ENCODE assay signal across 22 cellular contexts in genomic region chr1:151604291-151604690, GRCh38. TPM values are rescaled to one million over a fixed set of nuclear protein-coding genes. Genes with fewer than 3 reads are reported as not detected.
A peak's percentile ranks its signal among the peaks of the same experiment; 100 is the strongest.
DNase-seq lines count a peak whose midpoint lies in the region; ATAC-seq, FAIRE-seq and TF ChIP-seq lines count a peak whose summit lies in the region.
"Had no signal": no experiment of that assay in that cellular context is flagged by ENCODE, and none has a peak within 500 bp of the region (broad histone marks: within the 10 kb centered on the region; RNA-seq: fewer than 3 reads in every experiment).

No MANE protein-coding gene starts in this region.

- no peak for ATAC-seq in HepG2
- ATAC-seq in right lobe of liver = no peak
- no peak for ATAC-seq in gastrocnemius medialis
- no peak for ATAC-seq in pancreas
- ATAC-seq: A549; CD8-positive, alpha-beta T cell had no signal

- TF ChIP-seq CTCF in HepG2 (CRISPR knock-in tag; IDR thresholded peaks at IDR 0.05) = no peak
- no peak for TF ChIP-seq CTCF in right lobe of liver (IDR thresholded peaks at IDR 0.05)
- TF ChIP-seq CTCF in bronchial epithelial cell (IDR thresholded peaks at IDR 0.05; ENCODE audit: insufficient read depth, low read length, severe bottlenecking) = no peak
- TF ChIP-seq CTCF in gastrocnemius medialis (IDR thresholded peaks at IDR 0.05 in 4 of 5, conservative IDR thresholded peaks at IDR 0.05 in 1 of 5) = no peak
- TF ChIP-seq CTCF in esophagus squamous epithelium (IDR thresholded peaks at IDR 0.05) = no peak
- TF ChIP-seq CTCF in pancreas (IDR thresholded peaks at IDR 0.05) = no peak

- no peaks in the 10 kb centered on the region for H3K79me2 ChIP-seq in HepG2 (ENCODE audit: insufficient read depth, low read length)

- CTCF ChIA-PET in HepG2 (lab: Yijun Ruan, JAX; ENCODE audit: low intra/inter-chr PET ratio, low total read pairs) = no interaction called here

- peaks cover 49% of the 10 kb centered on the region for H3K4me1 ChIP-seq in HepG2 (ENCODE audit: insufficient read depth, low read length)
- no peaks in the 10 kb centered on the region for H3K4me1 ChIP-seq in right lobe of liver
- no peaks in the 10 kb centered on the region for H3K4me1 ChIP-seq in gastrocnemius medialis
- H3K4me1 ChIP-seq in esophagus squamous epithelium = peaks cover 3 to 19% (median 10%) of the 10 kb centered on the region in 3 donors
- no peaks in the 10 kb centered on the region for H3K4me1 ChIP-seq in pancreas

- no peaks in the 10 kb centered on the region for H3K27me3 ChIP-seq in HepG2 (ENCODE audit: control insufficient read depth in 1 of 2, insufficient read depth in 2 of 2, low read length in 2 of 2)
- H3K27me3 ChIP-seq in right lobe of liver = no peaks in the 10 kb centered on the region
- no peaks in the 10 kb centered on the region for H3K27me3 ChIP-seq in bronchial epithelial cell (ENCODE audit: control insufficient read depth, insufficient read depth, low read length)
- H3K27me3 ChIP-seq in gastrocnemius medialis = peaks cover 0 to 3% (median 0%) of the 10 kb centered on the region in 3 donors
- H3K27me3 ChIP-seq in esophagus squamous epithelium = peaks cover 0 to 9% (median 0%) of the 10 kb centered on the region in 4 donors
- H3K27me3 ChIP-seq in pancreas = no peaks in the 10 kb centered on the region
- H3K27me3 ChIP-seq: BLaER1 treated with 17β-estradiol and CSF1 and Interleukin-3, amounts not matched to agents 10 nM and 100 nM had no signal

- no peak for TF ChIP-seq RAD21 in HepG2 (CRISPR knock-in tag; IDR thresholded peaks at IDR 0.05)

- POLR2A ChIA-PET in HepG2 (lab: Yijun Ruan, JAX) = interaction anchor here (1.1 kb wide), 1 partner anchor 65 kb away, joined by 3 read pairs; no protein-coding TSS in a partner anchor

- intact Hi-C loops in HepG2 (cut with micrococcal nuclease; ENCODE audit: unreplicated experiment) (no loop called here), right lobe of liver (cut with DNase I) (no loop called here), gastrocnemius medialis (cut with DNase I; ENCODE audit: low total_unique reads) (no loop called here), esophagus squamous epithelium (cut with DNase I) (no loop called here), pancreas (cut with DNase I) (no loop called here)

- H3K27ac ChIP-seq in HepG2 (ENCODE audit: extremely low read length, insufficient read depth, low read length) (no peak overlapping the region), right lobe of liver (no peak overlapping the region), gastrocnemius medialis (no peak overlapping the region), esophagus squamous epithelium (no peak overlapping the region), pancreas (no peak overlapping the region)
- H3K27ac ChIP-seq: 22Rv1; A549; BLaER1 treated with 17β-estradiol and CSF1 and Interleukin-3, amounts not matched to agents 10 nM and 100 nM; C4-2B had no signal

- DNase-seq in HepG2 (ENCODE audit: low spot score) (no peak), right lobe of liver (no peak), RKO (ENCODE audit: low spot score) (peak; percentile 28), bronchial epithelial cell (ENCODE audit: low read depth) (peak; percentile 51), gastrocnemius medialis (no peak), esophagus squamous epithelium (lab: John Stamatoyannopoulos, UW) (no peak), pancreas (no peak)
- DNase-seq: AML-193; Caco-2; Calu3; CD4-positive, alpha-beta T cell; CD8-positive, alpha-beta T cell; DMS79 treated with DMSO at 0.1 percent for 48 hours; GF-D8 had no signal

- WGBS in HepG2 (ENCODE audit: low lambda C conversion rate) = 22% methylated on average over 2 of the region's 2 CpGs
- WGBS in right lobe of liver (ENCODE audit: insufficient coverage, low coverage, low lambda C conversion rate, missing lambda C conversion rate) = 45% methylated on average over 2 of the region's 2 CpGs
- 40 to 44% methylated on average over 2 of the region's 2 CpGs for WGBS in esophagus squamous epithelium, 2 donors
- 42 to 55% methylated on average over 2 of the region's 2 CpGs for WGBS in pancreas, 2 donors

- TF ChIP-seq POLR2A in HepG2 (IDR thresholded peaks at IDR 0.05; ENCODE audit: insufficient read depth in 1 of 2, low read depth in 2 of 2, low read length in 2 of 2) = no peak
- no peak for TF ChIP-seq POLR2A in right lobe of liver (IDR thresholded peaks at IDR 0.05)
- no peak for TF ChIP-seq POLR2A in gastrocnemius medialis (IDR thresholded peaks at IDR 0.05)
- no peak for TF ChIP-seq POLR2A in esophagus squamous epithelium (IDR thresholded peaks at IDR 0.05)

- TF ChIP-seq EP300 in HepG2 (IDR thresholded peaks at IDR 0.05; ENCODE audit: low read depth in 2 of 2, low read length in 2 of 2) (no peak), HepG2 (CRISPR knock-in tag; IDR thresholded peaks at IDR 0.05; ENCODE audit: borderline replicate concordance) (no peak)

- BruUV-seq in HepG2 (replicated peaks; lab: Mats Ljungman, UMichigan) = no TSS peak

- H3K36me3 ChIP-seq in HepG2 (replicated peaks in 1 of 2; ENCODE audit: control insufficient read depth in 1 of 2, insufficient read depth in 2 of 2, low read length in 2 of 2) (no peaks in the 10 kb centered on the region), right lobe of liver (no peaks in the 10 kb centered on the region), bronchial epithelial cell (ENCODE audit: control insufficient read depth, insufficient read depth, low read length) (no peaks in the 10 kb centered on the region), gastrocnemius medialis (no peaks in the 10 kb centered on the region), esophagus squamous epithelium (no peaks in the 10 kb centered on the region), pancreas (no peaks in the 10 kb centered on the region)
- H3K36me3 ChIP-seq: BLaER1 treated with 17β-estradiol and CSF1 and Interleukin-3, amounts not matched to agents 10 nM and 100 nM had no signal

- H3K4me3 ChIP-seq in HepG2 (replicated peaks in 1 of 3; ENCODE audit: insufficient read depth in 1 of 3, low read depth in 2 of 3, low read length in 3 of 3) (no peak overlapping the region), right lobe of liver (no peak overlapping the region), bronchial epithelial cell (ENCODE audit: low read depth, low read length) (no peak overlapping the region), gastrocnemius medialis (no peak overlapping the region), esophagus squamous epithelium (no peak overlapping the region), pancreas (no peak overlapping the region)
- H3K4me3 ChIP-seq: A549; BLaER1 treated with 17β-estradiol and CSF1 and Interleukin-3, amounts not matched to agents 10 nM and 100 nM had no signal

- H3K9me3 ChIP-seq in HepG2 (ENCODE audit: low read length) (no peaks in the 10 kb centered on the region), right lobe of liver (no peaks in the 10 kb centered on the region), gastrocnemius medialis (no peaks in the 10 kb centered on the region), esophagus squamous epithelium (no peaks in the 10 kb centered on the region), pancreas (no peaks in the 10 kb centered on the region)
- H3K9me3 ChIP-seq: A549, Caco-2 had no signal

- no peak overlapping the region for H3K9ac ChIP-seq in HepG2 (ENCODE audit: insufficient read depth, low read depth, low read length)
- H3K9ac ChIP-seq: BLaER1 treated with 17β-estradiol and CSF1 and Interleukin-3, amounts not matched to agents 10 nM and 100 nM had no signal

- no peaks in the 10 kb centered on the region for H4K20me1 ChIP-seq in HepG2 (ENCODE audit: insufficient read depth, low read length)
- H4K20me1 ChIP-seq: BLaER1 treated with 17β-estradiol and CSF1 and Interleukin-3, amounts not matched to agents 10 nM and 100 nM had no signal

- H3K4me2 ChIP-seq in HepG2 (ENCODE audit: low read depth, low read length) = no peak overlapping the region
- H3K4me2 ChIP-seq: A549; BLaER1 treated with 17β-estradiol and CSF1 and Interleukin-3, amounts not matched to agents 10 nM and 100 nM had no signal

- FAIRE-seq in HepG2 (lab: Jason Lieb, UNC) (no peak), bronchial epithelial cell (lab: Jason Lieb, UNC) (no peak), pancreas (lab: Jason Lieb, UNC) (no peak)
- FAIRE-seq: A549, D721Med, G401.6, GM12891, GM19239 had no signal

- in situ Hi-C loops in HepG2 (cut with HindIII; ENCODE audit: extremely low pct_ligation_motif_present, low pct_unique_long_range_greater_than_20kb) = no loop called here
- in situ Hi-C loops in gastrocnemius medialis (cut with MboI; ENCODE audit: low sequenced_read_pairs in 4 of 4) = loop anchor here in 1 of 4 donors (25.0 kb wide), 1 partner anchor 233 kb away; the partner anchor contains the start of genes C2CD4D and RORC

- no peak overlapping the region for H2AFZ ChIP-seq in HepG2 (ENCODE audit: low read length)

RNA-seq across cellular contexts. Expression of gene SNX27, which starts 7.6 kb away (rescaled TPM):
- 17.8 and 22.8 TPM in 2 replicates for total RNA-seq in HepG2 (2016; rRNA removed; fragmentation: Illumina TruSeq; extraction: Trizol)
- total RNA-seq in HepG2 (2016; cell fraction: cytosol; rRNA removed; fragmentation: Illumina TruSeq; extraction: Trizol; ENCODE audit: low read depth) = 26.3 and 28.9 TPM in 2 replicates
- total RNA-seq in HepG2 (2016; cell fraction: insoluble cytoplasmic fraction; rRNA removed; fragmentation: Illumina TruSeq; extraction: Trizol) = 18.5 and 19.3 TPM in 2 replicates
- 12.7 and 13.8 TPM in 2 replicates for total RNA-seq in HepG2 (2016; cell fraction: membrane; rRNA removed; fragmentation: Illumina TruSeq; extraction: Trizol)
- 17.2 and 20.1 TPM in 2 replicates for total RNA-seq in HepG2 (2016; cell fraction: nucleus; rRNA removed; fragmentation: Illumina TruSeq; extraction: Trizol)
- polyA plus RNA-seq in HepG2 (2011; rRNA removed) = 14.4 and 14.5 TPM in 2 replicates
- polyA plus RNA-seq in HepG2 (2011; cell fraction: cytosol; rRNA removed) = 7.9 and 10.9 TPM in 2 replicates
- polyA plus RNA-seq in HepG2 (2011; cell fraction: nucleus; rRNA removed) = 10.0 and 12.0 TPM in 2 replicates
- polyA plus RNA-seq in HepG2 (2012) = 4.5 and 5.2 TPM in 2 replicates
- polyA plus RNA-seq in HepG2 (2016; cell fraction: cytosol; fragmentation: Illumina TruSeq; extraction: Trizol; ENCODE audit: low read depth) = 0.61 and 0.63 TPM in 2 replicates
- 11.0 and 13.2 TPM in 2 replicates for polyA plus RNA-seq in HepG2 (2016; cell fraction: insoluble cytoplasmic fraction; fragmentation: Illumina TruSeq; extraction: Trizol; ENCODE audit: low read depth)
- polyA plus RNA-seq in HepG2 (2016; cell fraction: membrane; fragmentation: Illumina TruSeq; extraction: Trizol; ENCODE audit: low read depth) = 1.9 and 2.3 TPM in 2 replicates
- 16.5 and 19.9 TPM in 2 replicates for polyA plus RNA-seq in HepG2 (2016; cell fraction: nucleus; fragmentation: Illumina TruSeq; extraction: Trizol; ENCODE audit: insufficient read depth, low read depth)
- 22.1 and 26.3 TPM in 2 replicates for polyA minus RNA-seq in HepG2 (2011; rRNA and poly(A)+ RNA removed; ENCODE audit: low replicate concordance)
- polyA minus RNA-seq in HepG2 (2011; cell fraction: cytosol; rRNA and poly(A)+ RNA removed) = 17.5 and 23.0 TPM in 2 replicates
- 21.8 and 26.6 TPM in 2 replicates for polyA minus RNA-seq in HepG2 (2011; cell fraction: nucleus; rRNA and poly(A)+ RNA removed)
- total RNA-seq in right lobe of liver = 10 to 100 TPM; 14.9 to 21.4 (median 16.9) TPM
- total RNA-seq in bronchial epithelial cell = 20.0 and 23.9 TPM in 2 replicates
- total RNA-seq in gastrocnemius medialis = 10 to 100 TPM; 37.0 to 43.7 (median 40.9) TPM
- 10 to 100 TPM; 15.0 to 30.3 (median 17.3) TPM for total RNA-seq in esophagus squamous epithelium
- total RNA-seq in pancreas = 10 to 100 TPM; 10.2 to 23.4 (median 13.0) TPM
- polyA plus RNA-seq in pancreas = 1 to 10 TPM; 5.9 to 6.5 TPM

Comparison
In these comparisons a context has a peak if more than half of its experiments do, and no peak if none do; other contexts are left out.
1. DNase-seq: peak in RKO (single experiment) and bronchial epithelial cell (single experiment); none in HepG2 (single experiment), right lobe of liver (0 of 3), gastrocnemius medialis (0 of 2), esophagus squamous epithelium (single experiment) and pancreas (0 of 6).